ENCODE assay signal across 1 cellular context in genomic region chr7:80732635-80733034, GRCh38.
TF ChIP-seq lines count a peak whose summit lies in the region.

No MANE protein-coding gene starts in this region.

TF ChIP-seq in GM23338, 12 proteins besides CTCF, POLR2A, EP300 and RAD21 (continued from another document):
- TF ChIP-seq ZNF462 (CRISPR knock-in tag; IDR thresholded peaks at IDR 0.05), result no peak
- TF ChIP-seq NANOG (IDR thresholded peaks at IDR 0.05; ENCODE audit: borderline replicate concordance), result no peak
- no peak for TF ChIP-seq ETS1 (IDR thresholded peaks at IDR 0.05)
- no peak for TF ChIP-seq STAT1 (IDR thresholded peaks at IDR 0.05; ENCODE audit: unreplicated experiment)
- TF ChIP-seq CREB1 (CRISPR knock-in tag; IDR thresholded peaks at IDR 0.05; ENCODE audit: low read depth), result no peak
- TF ChIP-seq ZNF114 (CRISPR knock-in tag; IDR thresholded peaks at IDR 0.05), result no peak
- no peak for TF ChIP-seq EZH2 (IDR thresholded peaks at IDR 0.05; ENCODE audit: low read depth, unreplicated experiment)
- no peak for TF ChIP-seq POLR2AphosphoS5 (IDR thresholded peaks at IDR 0.05; ENCODE audit: low read depth)
TF ChIP-seq in GM23338: peak in this region for 0.
